In genomic region chr10:7507887-7508726, GRCh38 we compare ENCODE assay signal across 14 cellular contexts.
DNase-seq lines count a peak whose midpoint lies in the region; ATAC-seq and TF ChIP-seq lines count a peak whose summit lies in the region.
"Had no signal": no experiment of that assay in that cellular context is flagged by ENCODE, and none has a peak within 500 bp of the region (broad histone marks: within the 10 kb centered on the region; RNA-seq: fewer than 3 reads in every experiment).

No MANE protein-coding gene starts in this region.

- H3K27me3 Mint-ChIP-seq in osteocyte (ENCODE audit: unreplicated experiment): peaks cover 2% of the 10 kb centered on the region

- no peaks in the 10 kb centered on the region for H3K9me2 ChIP-seq in DOHH2 (replicated peaks; ENCODE audit: control insufficient read depth, low read length)

- H3K4me2 ChIP-seq in DOHH2 (ENCODE audit: low read length): peak overlapping the region; percentile 64

- H3K27ac Mint-ChIP-seq in osteocyte (ENCODE audit: unreplicated experiment): no peak overlapping the region

- H3K27me3 ChIP-seq in DOHH2 (ENCODE audit: control insufficient read depth, low read length): no peaks in the 10 kb centered on the region

- H3K36me3 ChIP-seq in DOHH2 (ENCODE audit: control insufficient read depth, low read length): peaks cover 6% of the 10 kb centered on the region; the same call in 1 of the 2 replicates
- H3K36me3 ChIP-seq: HAP-1 had no signal

- H3K9me3 Mint-ChIP-seq in osteocyte (ENCODE audit: unreplicated experiment): no peaks in the 10 kb centered on the region

- ATAC-seq in sciatic nerve: no peak
- ATAC-seq: Panc1 had no signal

- peaks cover 25% of the 10 kb centered on the region for H3F3A ChIP-seq in DOHH2 (ENCODE audit: control insufficient read depth, insufficient read depth)

- intact Hi-C loops in sciatic nerve (cut with DNase I): no loop called here

- H3K36me3 Mint-ChIP-seq in osteocyte (ENCODE audit: unreplicated experiment): no peaks in the 10 kb centered on the region

- no peaks in the 10 kb centered on the region for H3K4me1 Mint-ChIP-seq in osteocyte (ENCODE audit: unreplicated experiment)

- peaks cover 74% of the 10 kb centered on the region for H3K4me1 ChIP-seq in DOHH2 (ENCODE audit: control insufficient read depth, low read length)
- H3K4me1 ChIP-seq: HAP-1, parathyroid adenoma had no signal

- H3K27ac ChIP-seq in DOHH2 (ENCODE audit: low read depth, low read length): peak overlapping the region; percentile 84
- H3K27ac ChIP-seq: parathyroid adenoma had no signal

- peaks cover 15% of the 10 kb centered on the region for H3K9me3 ChIP-seq in DOHH2 (ENCODE audit: control insufficient read depth, insufficient read depth, low read length)
- H3K9me3 ChIP-seq: HAP-1 had no signal

- DNase-seq in Kasumi-1 (lab: John Stamatoyannopoulos, UW) (peak; percentile 99), activated T-helper 1 cell treated with Interleukin-2 at 50 U/mL for 16 hours (ENCODE audit: low read depth) (peak; percentile 9), osteocyte (ENCODE audit: extremely low spot score, unreplicated experiment) (peak; percentile 80), NCI-H1105 (lab: John Stamatoyannopoulos, UW) (no peak), sciatic nerve (ENCODE audit: low spot score) (no peak), EL (no peak), HK-2 (ENCODE audit: unreplicated experiment) (no peak)
- DNase-seq: caudate nucleus, NCI-H2171 had no signal

- H3K79me2 ChIP-seq in DOHH2 (ENCODE audit: control insufficient read depth, low read length): no peaks in the 10 kb centered on the region
- H3K79me2 ChIP-seq: parathyroid adenoma had no signal

- no peaks in the 10 kb centered on the region for H4K20me1 ChIP-seq in DOHH2 (ENCODE audit: control insufficient read depth, insufficient read depth, low read depth, low read length)

- H3K4me3 ChIP-seq in DOHH2 (ENCODE audit: low read length): peak overlapping the region; percentile 56
- H3K4me3 ChIP-seq: HAP-1, lung had no signal

- no peak overlapping the region for H3K4me3 Mint-ChIP-seq in osteocyte (ENCODE audit: unreplicated experiment)

- TF ChIP-seq CTCF in DOHH2 (IDR thresholded peaks at IDR 0.05; ENCODE audit: low read depth, low read length, poor library complexity, severe bottlenecking) (no peak), osteocyte (IDR thresholded peaks at IDR 0.05) (no peak)

Comparison
In these comparisons a context has a peak if more than half of its experiments do, and no peak if none do; other contexts are left out.
1. DNase-seq: peak in Kasumi-1 (2 of 2), activated T-helper 1 cell treated with Interleukin-2 at 50 U/mL for 16 hours (single experiment) and osteocyte (single experiment); none in NCI-H1105 (single experiment), sciatic nerve (single experiment), EL (single experiment) and HK-2 (single experiment).